Comparison of ENCODE assay signal across 16 cellular contexts in genomic region chr9:101549472-101550098, GRCh38. TPM values are rescaled to one million over a fixed set of nuclear protein-coding genes. Genes with fewer than 3 reads are reported as not detected.
A peak's percentile ranks its signal among the peaks of the same experiment; 100 is the strongest.
DNase-seq lines count a peak whose midpoint lies in the region; ATAC-seq, FAIRE-seq and TF ChIP-seq lines count a peak whose summit lies in the region.
"Not testable (repeated sequence)": the region's sequence is repeated elsewhere in the genome, so short reads cannot be mapped to it uniquely, and the experiment has no call there.
"Had no signal": no experiment of that assay in that cellular context is flagged by ENCODE, and none has a peak within 500 bp of the region (broad histone marks: within the 10 kb centered on the region; RNA-seq: fewer than 3 reads in every experiment).

No MANE protein-coding gene starts in this region.

- peak; percentile 30 to 39; a peak in 3 of 4 replicates for TF ChIP-seq RAD21 in H1 (IDR thresholded peaks at IDR 0.05 in 1 of 2, conservative IDR thresholded peaks at IDR 0.05 in 1 of 2; ENCODE audit: low read depth in 2 of 2, low read length in 2 of 2)

- not testable (repeated sequence) for H3K4me2 ChIP-seq in PC-9; H1 (ENCODE audit: insufficient read depth in 1 of 2, low read depth in 2 of 2, low read length in 2 of 2); smooth muscle cell

- not testable (repeated sequence) for H3K9me2 ChIP-seq in PC-9 (ENCODE audit: insufficient read depth)

- 74% methylated on average over 18 of the region's 18 CpGs; no CpG with 5 or more reads in 1 of the 2 experiments for WGBS in H1 (ENCODE audit: extremely low coverage in 1 of 2, insufficient coverage in 1 of 2, insufficient read length in 1 of 2, insufficient replicate concordance in 2 of 2, low coverage in 1 of 2, low lambda C conversion rate in 2 of 2, missing lambda C conversion rate in 1 of 2), 2 experiments
- 82% methylated on average over 18 of the region's 18 CpGs for WGBS in smooth muscle cell (ENCODE audit: low lambda C conversion rate)

- H3K4me3 ChIP-seq in AG04450 (ENCODE audit: low read depth, low read length); PC-9; astrocyte of the cerebellum (ENCODE audit: low read depth, low read length); H1 (ENCODE audit: extremely low read depth in 1 of 4, insufficient read depth in 2 of 4, low read depth in 3 of 4, low read length in 4 of 4); cardiac muscle cell; lower lobe of right lung; smooth muscle cell: not testable (repeated sequence)

- not testable (repeated sequence) for H3K4ac ChIP-seq in H1 (replicated peaks; ENCODE audit: insufficient read length, low read depth, low read length)

- ATAC-seq in lower lobe of right lung = not testable (repeated sequence)

- not testable (repeated sequence) for H4K91ac ChIP-seq in H1 (replicated peaks; ENCODE audit: insufficient read length, low read length)

- H3K23ac ChIP-seq in H1 (ENCODE audit: insufficient read length) = not testable (repeated sequence)

- not testable (repeated sequence) for H3K27me3 ChIP-seq in AG04450 (ENCODE audit: control insufficient read depth, insufficient read depth, low read length); PC-9 (ENCODE audit: insufficient read depth, low read depth); H1 (replicated peaks in 1 of 4; ENCODE audit: control insufficient read depth in 3 of 4, extremely low read depth in 1 of 4, insufficient read depth in 3 of 4, low read length in 3 of 4); cardiac muscle cell; lower lobe of right lung (ENCODE audit: low read depth); smooth muscle cell (ENCODE audit: low read depth)

- CTCF ChIA-PET in AG04450 (lab: Charles Lee) (interaction anchor here (0.7 to 1.0 kb wide), 2 partner anchors 9 to 91 kb away, joined by 4 to 6 read pairs; no protein-coding TSS in a partner anchor), PC-9 (lab: Charles Lee) (interaction anchor here (0.6 kb wide), 1 partner anchor 79 kb away, joined by 3 read pairs; no protein-coding TSS in a partner anchor), H1 (lab: Charles Lee; ENCODE audit: partially characterized antibody) (interaction anchor here (0.6 to 1.7 kb wide), 13 partner anchors 9 to 863 kb away, joined by 3 to 10 read pairs (median 3); no protein-coding TSS in a partner anchor)

- H3K9me3 ChIP-seq in AG04450 (ENCODE audit: control insufficient read depth, insufficient read depth, low read length); PC-9 (ENCODE audit: insufficient read depth, low read depth); H1 (ENCODE audit: insufficient read depth in 2 of 2, low read depth in 1 of 2, low read length in 1 of 2); cardiac muscle cell (ENCODE audit: low read depth); lower lobe of right lung; smooth muscle cell (replicated peaks; ENCODE audit: low read depth): not testable (repeated sequence)

- H2AK5ac ChIP-seq in H1 (ENCODE audit: low read depth, low read length) = not testable (repeated sequence)

- H2BK120ac ChIP-seq in H1 (replicated peaks; ENCODE audit: low read depth, low read length) = not testable (repeated sequence)

- not testable (repeated sequence) for FAIRE-seq in H1 (lab: Jason Lieb, UNC)

- not testable (repeated sequence) for H2BK5ac ChIP-seq in H1 (ENCODE audit: low read depth, low read length)

- H3K56ac ChIP-seq in H1 (replicated peaks; ENCODE audit: insufficient read length, low read depth, low read length) = not testable (repeated sequence)

- H3K18ac ChIP-seq in H1 (ENCODE audit: extremely low read depth, low read length) = not testable (repeated sequence)

- not testable (repeated sequence) for H3F3A ChIP-seq in PC-9 (ENCODE audit: insufficient read depth, low read depth); smooth muscle cell (ENCODE audit: low read depth)

- not testable (repeated sequence) for H3K79me2 ChIP-seq in PC-9 (ENCODE audit: low read depth); H1 (ENCODE audit: control insufficient read depth in 1 of 2, insufficient read depth in 2 of 2, low read length in 2 of 2); smooth muscle cell (ENCODE audit: low read depth)

- H3K36me3 ChIP-seq in PC-9 (ENCODE audit: low read depth) (peaks cover 18% of the 10 kb centered on the region), H1 (ENCODE audit: control insufficient read depth in 2 of 4, insufficient read depth in 4 of 4, low read length in 3 of 4) (peaks cover 17 to 89% (median 57%) of the 10 kb centered on the region in 4 experiments), cardiac muscle cell (peaks cover 69% of the 10 kb centered on the region), lower lobe of right lung (peaks cover 100% of the 10 kb centered on the region), smooth muscle cell (ENCODE audit: low read depth) (peaks cover 72% of the 10 kb centered on the region)

- H3K9ac ChIP-seq in H1 (replicated peaks in 1 of 4; ENCODE audit: extremely low read depth in 1 of 4, low read depth in 3 of 4, low read length in 3 of 4); smooth muscle cell (ENCODE audit: low read depth): not testable (repeated sequence)

- in situ Hi-C loops in G401 (cut with HindIII; ENCODE audit: low sequenced_read_pairs); astrocyte of the cerebellum (cut with HindIII; ENCODE audit: low sequenced_read_pairs): not testable (repeated sequence)

- peak; percentile 14; the same call in 1 of the 2 replicates for TF ChIP-seq CTCF in AG04450 (IDR thresholded peaks at IDR 0.05; ENCODE audit: low read depth, low read length)
- peak; percentile 25; the same call in 1 of the 2 replicates for TF ChIP-seq CTCF in PC-9 (conservative IDR thresholded peaks at IDR 0.05)
- TF ChIP-seq CTCF in astrocyte of the cerebellum (IDR thresholded peaks at IDR 0.05; ENCODE audit: low read depth, low read length, missing control alignments) = peak; percentile 15
- TF ChIP-seq CTCF in H1 (IDR thresholded peaks at IDR 0.05; ENCODE audit: control extremely low read depth in 1 of 3, insufficient read depth in 1 of 3, low read depth in 1 of 3, low read length in 3 of 3) = peak; percentile 2 to 12 (median 10); a peak in 2 of 4 replicates
- TF ChIP-seq CTCF in cardiac muscle cell (IDR thresholded peaks at IDR 0.05; ENCODE audit: low read depth, low read length) = peak; percentile 22
- TF ChIP-seq CTCF in lower lobe of right lung (IDR thresholded peaks at IDR 0.05) = peak; percentile 7
- TF ChIP-seq CTCF in smooth muscle cell (IDR thresholded peaks at IDR 0.05; ENCODE audit: borderline replicate concordance, insufficient read depth, poor library complexity, severe bottlenecking) = peak; percentile 26

- POLR2A ChIA-PET in AG04450 (lab: Yijun Ruan, JAX); PC-9 (lab: Charles Lee; ENCODE audit: unreplicated experiment): not testable (repeated sequence)
- POLR2A ChIA-PET in H1 (lab: Charles Lee; ENCODE audit: partially characterized antibody) = interaction anchor here (0.7 kb wide), 1 partner anchor 151 kb away, joined by 3 read pairs; the partner anchor contains the start of genes MRPL50 and ZNF189

- H4K8ac ChIP-seq in H1 (ENCODE audit: extremely low read depth, insufficient read depth, low read length) = not testable (repeated sequence)

- intact Hi-C loops in PC-9 (cut with micrococcal nuclease; ENCODE audit: unreplicated experiment); lower lobe of right lung (cut with DNase I): not testable (repeated sequence)

- not testable (repeated sequence) for H2BK20ac ChIP-seq in H1 (ENCODE audit: low read length)

- TF ChIP-seq POLR2A in H1 (IDR thresholded peaks at IDR 0.05; ENCODE audit: control extremely low read depth in 1 of 2, low read depth in 2 of 2, low read length in 2 of 2) = not testable (repeated sequence)

- not testable (repeated sequence) for TF ChIP-seq EP300 in H1 (IDR thresholded peaks at IDR 0.05; ENCODE audit: borderline replicate concordance in 1 of 2, low read depth in 2 of 2, low read length in 2 of 2)

- not testable (repeated sequence) for H2AFZ ChIP-seq in PC-9; H1 (ENCODE audit: low read length); smooth muscle cell (ENCODE audit: low read depth)

- DNase-seq in AG04450 (ENCODE audit: low read depth, low spot score); PC-9; astrocyte of the cerebellum (ENCODE audit: low read depth); cardiac muscle cell (ENCODE audit: low read depth in 1 of 2, low spot score in 1 of 2); lower lobe of right lung; smooth muscle cell (lab: John Stamatoyannopoulos, UW; ENCODE audit: unreplicated experiment): not testable (repeated sequence)
- DNase-seq in G401 (ENCODE audit: low spot score) = peak; percentile 21
- DNase-seq in H1 (ENCODE audit: low read depth in 1 of 2, low spot score in 2 of 2) = peak in 1 of 2 experiments; percentile 66

- H2BK12ac ChIP-seq in H1 (ENCODE audit: low read depth, low read length) = not testable (repeated sequence)

- H4K5ac ChIP-seq in H1 (ENCODE audit: insufficient read length, low read depth, low read length) = not testable (repeated sequence)

- not testable (repeated sequence) for H3K4me1 ChIP-seq in PC-9 (replicated peaks; ENCODE audit: insufficient read depth); H1 (replicated peaks in 1 of 4; ENCODE audit: control insufficient read depth in 3 of 4, insufficient read depth in 4 of 4, low read length in 3 of 4); cardiac muscle cell (ENCODE audit: low read depth); lower lobe of right lung; smooth muscle cell (ENCODE audit: low read depth)

- H3K23me2 ChIP-seq in H1 (ENCODE audit: low read depth, low read length) = not testable (repeated sequence)

- not testable (repeated sequence) for H3K14ac ChIP-seq in H1 (ENCODE audit: insufficient read length)

- H3K79me1 ChIP-seq in H1 (ENCODE audit: low read depth, low read length) = not testable (repeated sequence)

- H2BK15ac ChIP-seq in H1 (ENCODE audit: low read length) = not testable (repeated sequence)

- not testable (repeated sequence) for BruUV-seq in PC-9 (replicated peaks; lab: Mats Ljungman, UMichigan)

- H3K27ac ChIP-seq in AG04450 (ENCODE audit: low read depth, low read length); PC-9; H1 (ENCODE audit: low read depth, low read length); cardiac muscle cell; lower lobe of right lung; smooth muscle cell (ENCODE audit: low read depth): not testable (repeated sequence)

- H4K20me1 ChIP-seq in PC-9 (ENCODE audit: insufficient read depth); H1 (replicated peaks in 1 of 2; ENCODE audit: control insufficient read depth in 1 of 2, insufficient read depth in 2 of 2, low read length in 2 of 2); smooth muscle cell (ENCODE audit: low read depth): not testable (repeated sequence)

RNA-seq across cellular contexts. Expression of gene RNF20, which starts 15.9 kb away (rescaled TPM):
- 37.1 and 42.0 TPM in 2 replicates for polyA plus RNA-seq in AG04450 (2011; rRNA removed)
- polyA minus RNA-seq in AG04450 (2011; rRNA and poly(A)+ RNA removed) = 29.8 and 40.9 TPM in 2 replicates
- 13.5 and 21.4 TPM in 2 replicates for total RNA-seq in G401 (2014; rRNA removed; shearing (Covaris generic))
- 55.8 and 58.7 TPM in 2 replicates for total RNA-seq in PC-9 (2021)
- 61.9 and 65.2 TPM in 2 replicates for total RNA-seq in H1 (2021; fragmentation: NEBNext Ultra II Directional; extraction: Animal tissue kit (Norgen Biotek cat#: 25700))
- polyA plus RNA-seq in H1 (2011; rRNA removed) = 7.3 and 9.4 TPM in 2 replicates
- 16.7 TPM for polyA plus RNA-seq in H1 (2011; cell fraction: cytosol; rRNA removed)
- 9.8 TPM for polyA plus RNA-seq in H1 (2011; cell fraction: nucleus; rRNA removed)
- polyA plus RNA-seq in H1 (2012, experiment 1 of 2) = 29.3 to 59.4 TPM (median 49.3 TPM) in 4 replicates
- polyA plus RNA-seq in H1 (2012, experiment 2 of 2) = 3.2 TPM
- 39.4 TPM for polyA plus RNA-seq in H1 (2013, experiment 1 of 2)
- polyA plus RNA-seq in H1 (2013, experiment 2 of 2) = 36.7 TPM
- polyA minus RNA-seq in H1 (2011; rRNA and poly(A)+ RNA removed) = 45.9 and 62.0 TPM in 2 replicates
- 21.4 TPM for polyA minus RNA-seq in H1 (2011; cell fraction: cytosol; rRNA and poly(A)+ RNA removed)
- polyA minus RNA-seq in H1 (2011; cell fraction: nucleus; rRNA and poly(A)+ RNA removed) = 34.2 TPM
- total RNA-seq in cardiac muscle cell = 22.0 and 24.4 TPM in 2 replicates
- polyA plus RNA-seq in cardiac muscle cell = 30.2 and 38.7 TPM in 2 replicates
- 50.7 TPM for total RNA-seq in lower lobe of right lung
- total RNA-seq in smooth muscle cell = 18.0 and 19.2 TPM in 2 replicates
- 12.8 and 18.6 TPM in 2 replicates for polyA plus RNA-seq in smooth muscle cell

RNA-seq across cellular contexts. Expression of gene PPP3R2, which starts 45.2 kb away (rescaled TPM):
- polyA plus RNA-seq in AG04450 (2011; rRNA removed) (not detected in 2 replicates), H1 (2011; rRNA removed) (not detected in 2 replicates), cardiac muscle cell (not detected in 2 replicates), smooth muscle cell (not detected in 2 replicates)
- polyA minus RNA-seq in AG04450 (2011; rRNA and poly(A)+ RNA removed) = not detected in 2 replicates
- total RNA-seq in G401 (2014; rRNA removed; shearing (Covaris generic)) = not detected in 2 replicates
- total RNA-seq in PC-9 (2021) (not detected in 2 replicates), cardiac muscle cell (not detected in 2 replicates), lower lobe of right lung (not detected), smooth muscle cell (not detected in 2 replicates)
- total RNA-seq in H1 (2021; fragmentation: NEBNext Ultra II Directional; extraction: Animal tissue kit (Norgen Biotek cat#: 25700)) = not detected in 2 replicates
- not detected for polyA plus RNA-seq in H1 (2011; cell fraction: cytosol; rRNA removed)
- not detected for polyA plus RNA-seq in H1 (2011; cell fraction: nucleus; rRNA removed)
- not detected in 4 replicates for polyA plus RNA-seq in H1 (2012, experiment 1 of 2)
- not detected for polyA plus RNA-seq in H1 (2012, experiment 2 of 2)
- polyA plus RNA-seq in H1 (2013, experiment 1 of 2) = not detected
- not detected for polyA plus RNA-seq in H1 (2013, experiment 2 of 2)
- polyA minus RNA-seq in H1 (2011; rRNA and poly(A)+ RNA removed) = not detected in 2 replicates
- not detected for polyA minus RNA-seq in H1 (2011; cell fraction: cytosol; rRNA and poly(A)+ RNA removed)
- not detected for polyA minus RNA-seq in H1 (2011; cell fraction: nucleus; rRNA and poly(A)+ RNA removed)
- total RNA-seq: activated T-cell treated with anti-CD3 and anti-CD28 coated beads, Interleukin-2, amount 50 U/mL, for 4 hours; CD4-positive, alpha-beta memory T cell; dermis blood vessel endothelial cell; endothelial cell of umbilical vein; lung microvascular endothelial cell; RPMI7951; T-helper 17 cell had no signal
- polyA plus RNA-seq: CD4-positive, alpha-beta memory T cell; endothelial cell of umbilical vein; keratinocyte had no signal
